Comparison of ENCODE assay signal across 18 cellular contexts in the genomic region with DNA sequence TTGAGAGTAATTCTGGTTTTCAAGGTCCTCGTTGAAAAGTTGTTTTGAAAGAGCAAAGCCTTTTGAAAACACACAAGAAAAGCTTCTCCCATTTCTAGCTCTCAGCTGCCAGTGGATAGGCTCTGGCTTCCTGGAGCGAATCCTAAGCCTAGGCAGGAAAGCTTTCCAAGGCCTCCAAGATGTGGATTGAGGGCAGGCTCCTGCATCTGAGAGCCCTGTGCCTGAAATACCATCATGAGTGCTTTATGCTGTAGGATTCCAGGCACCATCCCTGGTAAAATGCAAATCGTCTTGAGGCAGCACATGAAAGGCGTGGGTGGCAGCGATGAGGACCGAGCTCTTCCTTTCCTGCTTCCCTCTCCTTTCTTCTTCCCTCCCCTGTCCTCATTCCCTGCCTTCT.
DNase-seq lines count a peak whose midpoint lies in the region; ATAC-seq, FAIRE-seq and TF ChIP-seq lines count a peak whose summit lies in the region.
"Had no signal": no experiment of that assay in that cellular context is flagged by ENCODE, and none has a peak within 500 bp of the region (broad histone marks: within the 10 kb centered on the region; RNA-seq: fewer than 3 reads in every experiment).

No MANE protein-coding gene starts in this region.

- H3K4me3 Mint-ChIP-seq in astrocyte (ENCODE audit: unreplicated experiment) = no peak overlapping the region
- H3K4me3 Mint-ChIP-seq: activated CD4-positive, alpha-beta memory T cell treated with anti-CD3 and anti-CD28 coated beads for 36 hours; activated T-helper 1 cell treated with anti-CD3 and anti-CD28 coated beads, Interleukin-12 subunit alpha, Interleukin-12 subunit beta, Interleukin-2, Interleukin-4 antibody, amounts not matched to agents 30 ng/mL and 10 ng/mL and 1 ng/mL, durations not matched to agents 14 hours and 24 hours and 36 hours; dendritic cell treated with granulocyte-macrophage colony-stimulating factor and Interleukin-4, amounts not matched to agents 40 ng/mL and 50 ng/mL, for 4 days; HFFc6 had no signal

- H3K9me3 ChIP-seq in BLaER1 (no peaks in the 10 kb centered on the region), astrocyte (ENCODE audit: insufficient read depth, low read depth, low read length) (no peaks in the 10 kb centered on the region), right cardiac atrium (ENCODE audit: control insufficient read depth, low read length) (no peaks in the 10 kb centered on the region)

- no peak for TF ChIP-seq CTCF in astrocyte (IDR thresholded peaks at IDR 0.05; ENCODE audit: insufficient read depth, low read depth, low read length)

- no peak for DNase-seq in astrocyte (ENCODE audit: low read depth)
- DNase-seq in right cardiac atrium = no peak
- DNase-seq in C1 segment of cervical spinal cord (lab: John Stamatoyannopoulos, UW) = no peak
- DNase-seq in activated gamma-delta T cell treated with Interleukin-2 at 50 U/mL for 16 hours = no peak
- no peak for DNase-seq in GM19238 (ENCODE audit: insufficient read length, low spot score)
- DNase-seq: activated CD4-positive, alpha-beta memory T cell treated with anti-CD3 and anti-CD28 coated beads for 36 hours; GDM1; KG1; NCI-H446; PC-3; stimulated activated naive CD8-positive, alpha-beta T cell treated with anti-CD3 and anti-CD28 coated beads, Interleukin-15, Interleukin-2, amounts not matched to agents 100 U/mL and 50 U/mL, for 24 hours had no signal

- intact Hi-C loops in right cardiac atrium (cut with DNase I) = no loop called here

- no peaks in the 10 kb centered on the region for H3K36me3 Mint-ChIP-seq in astrocyte (ENCODE audit: low read depth, unreplicated experiment)
- H3K36me3 Mint-ChIP-seq: activated CD4-positive, alpha-beta memory T cell treated with anti-CD3 and anti-CD28 coated beads for 36 hours had no signal

- H3K9me3 Mint-ChIP-seq in astrocyte (ENCODE audit: unreplicated experiment) = peaks cover 7% of the 10 kb centered on the region
- H3K9me3 Mint-ChIP-seq: activated T-helper 1 cell treated with anti-CD3 and anti-CD28 coated beads, Interleukin-12 subunit alpha, Interleukin-12 subunit beta, Interleukin-2, Interleukin-4 antibody, amounts not matched to agents 30 ng/mL and 10 ng/mL and 1 ng/mL, durations not matched to agents 14 hours and 24 hours and 36 hours; dendritic cell treated with granulocyte-macrophage colony-stimulating factor and Interleukin-4, amounts not matched to agents 40 ng/mL and 50 ng/mL, for 4 days had no signal

- peak overlapping the region; percentile 62 for H3K27ac Mint-ChIP-seq in astrocyte (ENCODE audit: unreplicated experiment)
- H3K27ac Mint-ChIP-seq: activated CD4-positive, alpha-beta memory T cell treated with anti-CD3 and anti-CD28 coated beads for 36 hours; activated T-helper 1 cell treated with anti-CD3 and anti-CD28 coated beads, Interleukin-12 subunit alpha, Interleukin-12 subunit beta, Interleukin-2, Interleukin-4 antibody, amounts not matched to agents 30 ng/mL and 10 ng/mL and 1 ng/mL, durations not matched to agents 14 hours and 24 hours and 36 hours; dendritic cell treated with granulocyte-macrophage colony-stimulating factor and Interleukin-4, amounts not matched to agents 40 ng/mL and 50 ng/mL, for 4 days; HFFc6 had no signal

- H4K20me1 ChIP-seq in BLaER1 (no peaks in the 10 kb centered on the region), astrocyte (ENCODE audit: insufficient read depth, low read length) (no peaks in the 10 kb centered on the region)

- no peak overlapping the region for H2AFZ ChIP-seq in astrocyte (ENCODE audit: low read depth, low read length)

- H3K4me1 Mint-ChIP-seq in astrocyte (ENCODE audit: low read depth, unreplicated experiment) = peaks cover 21% of the 10 kb centered on the region

- H3K4me1 ChIP-seq in BLaER1 (peaks cover 25% of the 10 kb centered on the region), astrocyte (ENCODE audit: insufficient read depth, low read length) (peaks cover 11% of the 10 kb centered on the region), right cardiac atrium (ENCODE audit: control insufficient read depth, insufficient read depth, low read length) (peaks cover 3% of the 10 kb centered on the region), rectal smooth muscle tissue (ENCODE audit: control insufficient read depth, insufficient read depth, low read length) (peaks cover 5% of the 10 kb centered on the region)

- peak overlapping the region; percentile 73 for H3K27ac ChIP-seq in BLaER1
- H3K27ac ChIP-seq in astrocyte (ENCODE audit: low read depth, low read length) = peak overlapping the region; percentile 13
- peak overlapping the region; percentile 38 for H3K27ac ChIP-seq in right cardiac atrium (ENCODE audit: low read length)
- peak overlapping the region; percentile 10 for H3K27ac ChIP-seq in rectal smooth muscle tissue (ENCODE audit: low read depth, low read length)

- ATAC-seq in right cardiac atrium (peak; percentile 39 to 60), HG03097 (IDR thresholded peaks at IDR 0.05; ENCODE audit: low FRiP score, unreplicated experiment) (no peak)
- ATAC-seq: PC-3; stimulated activated naive CD8-positive, alpha-beta T cell treated with anti-CD3 and anti-CD28 coated beads, Interleukin-15, Interleukin-2, amounts not matched to agents 100 U/mL and 50 U/mL, for 24 hours had no signal

- peak; percentile 32 for FAIRE-seq in astrocyte (lab: Jason Lieb, UNC)

- H3K4me3 ChIP-seq in BLaER1 (no peak overlapping the region), astrocyte (ENCODE audit: insufficient read depth, low read depth, low read length) (no peak overlapping the region), right cardiac atrium (ENCODE audit: low read length) (no peak overlapping the region), rectal smooth muscle tissue (ENCODE audit: low read length) (no peak overlapping the region)
- H3K4me3 ChIP-seq: lung had no signal

- H3K9ac ChIP-seq in BLaER1 (peak overlapping the region; percentile 39), astrocyte (ENCODE audit: low read length) (no peak overlapping the region), rectal smooth muscle tissue (ENCODE audit: low read length) (no peak overlapping the region)

- H3K27me3 ChIP-seq in BLaER1 (no peaks in the 10 kb centered on the region), astrocyte (ENCODE audit: insufficient read depth, low read length) (no peaks in the 10 kb centered on the region), right cardiac atrium (ENCODE audit: control insufficient read depth, insufficient read depth) (no peaks in the 10 kb centered on the region), rectal smooth muscle tissue (ENCODE audit: control insufficient read depth, insufficient read depth, low read length) (no peaks in the 10 kb centered on the region)

- WGBS in right cardiac atrium = 64% methylated on average over 6 of the region's 6 CpGs

- H3K4me2 ChIP-seq in BLaER1 (peak overlapping the region; percentile 86), astrocyte (ENCODE audit: low read length) (no peak overlapping the region)

- H3K36me3 ChIP-seq in BLaER1 (no peaks in the 10 kb centered on the region), astrocyte (ENCODE audit: insufficient read depth, low read length) (no peaks in the 10 kb centered on the region), rectal smooth muscle tissue (ENCODE audit: control insufficient read depth, insufficient read depth, low read length) (no peaks in the 10 kb centered on the region)

- H3K79me2 ChIP-seq in astrocyte (ENCODE audit: insufficient read depth, low read length) = no peaks in the 10 kb centered on the region

- H3K27me3 Mint-ChIP-seq in astrocyte (ENCODE audit: low read depth, unreplicated experiment) = no peaks in the 10 kb centered on the region

Comparison
In these comparisons a context has a peak if more than half of its experiments do, and no peak if none do; other contexts are left out.
1. H3K27ac ChIP-seq: peak in every context shown above with its lines; median percentile 73 in BLaER1; 38 in right cardiac atrium; 13 in astrocyte; 10 in rectal smooth muscle tissue.